In the genomic region with DNA sequence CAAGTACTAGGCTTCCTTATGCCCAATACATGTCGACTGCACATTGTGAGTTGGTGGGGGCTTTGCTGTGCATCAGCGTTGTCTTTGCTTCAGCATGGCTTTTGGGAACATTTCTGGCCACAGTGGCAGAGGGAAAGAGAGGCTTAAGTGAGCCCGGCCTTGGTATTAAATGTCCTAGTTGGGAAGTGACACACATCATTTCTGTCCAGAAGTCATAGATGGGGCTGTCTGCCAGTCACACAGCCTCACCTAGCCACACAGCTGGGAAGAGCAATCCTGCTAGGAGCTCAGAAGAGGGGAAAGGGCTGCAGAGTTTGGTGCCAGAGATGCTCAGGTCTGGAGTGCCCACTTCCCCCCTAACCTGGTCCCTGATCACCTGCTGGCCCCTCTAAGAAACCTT, we compare ENCODE assay signal across 26 cellular contexts. TPM values are rescaled to one million over a fixed set of nuclear protein-coding genes. Genes with fewer than 3 reads are reported as not detected.
DNase-seq lines count a peak whose midpoint lies in the region; ATAC-seq and TF ChIP-seq lines count a peak whose summit lies in the region.
"Had no signal": no experiment of that assay in that cellular context is flagged by ENCODE, and none has a peak within 500 bp of the region (broad histone marks: within the 10 kb centered on the region; RNA-seq: fewer than 3 reads in every experiment).

No MANE protein-coding gene starts in this region.

- intact Hi-C loops in CD8-positive, alpha-beta T cell (cut with DNase I, micrococcal nuclease): no loop called here
- intact Hi-C loops in esophagus squamous epithelium (cut with DNase I): loop anchor here (10.0 kb wide), 1 partner anchor 57 kb away; no protein-coding TSS in a partner anchor

- H3K9me3 ChIP-seq in CD8-positive, alpha-beta T cell (ENCODE audit: low read length): no peaks in the 10 kb centered on the region
- no peaks in the 10 kb centered on the region for H3K9me3 ChIP-seq in esophagus squamous epithelium
- H3K9me3 ChIP-seq: SJSA1 had no signal

- no peaks in the 10 kb centered on the region for H3K9me3 Mint-ChIP-seq in CD8-positive, alpha-beta T cell
- H3K9me3 Mint-ChIP-seq in brain (no peaks in the 10 kb centered on the region), nephron progenitor cell (no peaks in the 10 kb centered on the region)
- H3K9me3 Mint-ChIP-seq: CD14-positive monocyte had no signal

- H3K36me3 ChIP-seq in CD8-positive, alpha-beta T cell (ENCODE audit: insufficient read depth, low read length): no peaks in the 10 kb centered on the region
- peaks cover 0 to 98% (median 15%) of the 10 kb centered on the region in 3 donors for H3K36me3 ChIP-seq in esophagus squamous epithelium

- no peaks in the 10 kb centered on the region for H3K4me1 ChIP-seq in CD8-positive, alpha-beta T cell (ENCODE audit: insufficient read depth, low read length)
- H3K4me1 ChIP-seq in esophagus squamous epithelium: no peaks in the 10 kb centered on the region
- H3K4me1 ChIP-seq: SJSA1 had no signal

- POLR2A ChIA-PET in CD8-positive, alpha-beta T cell (lab: Charles Lee): no interaction called here

- peaks cover 7% of the 10 kb centered on the region for H3K4me1 Mint-ChIP-seq in CD8-positive, alpha-beta T cell (ENCODE audit: low read depth)
- peaks cover 9% of the 10 kb centered on the region for H3K4me1 Mint-ChIP-seq in brain
- H3K4me1 Mint-ChIP-seq in nephron progenitor cell: peaks cover 2% of the 10 kb centered on the region
- H3K4me1 Mint-ChIP-seq: CD14-positive monocyte had no signal

- peak overlapping the region; percentile 14 for H3K27ac Mint-ChIP-seq in CD8-positive, alpha-beta T cell
- peak overlapping the region in 4 of 5 experiments; percentile 44 to 95 (median 78) for H3K27ac Mint-ChIP-seq in brain
- H3K27ac Mint-ChIP-seq in nephron progenitor cell: peak overlapping the region; percentile 35
- H3K27ac Mint-ChIP-seq: CD14-positive monocyte had no signal

- CTCF ChIA-PET in CD8-positive, alpha-beta T cell (lab: Charles Lee): interaction anchor here (1.5 kb wide), 1 partner anchor 9 kb away, joined by 9 read pairs; no protein-coding TSS in a partner anchor

- ATAC-seq in CD8-positive, alpha-beta T cell: no peak
- ATAC-seq: K562 had no signal

- H3K27me3 Mint-ChIP-seq in CD8-positive, alpha-beta T cell (ENCODE audit: low read depth): no peaks in the 10 kb centered on the region
- H3K27me3 Mint-ChIP-seq in brain: no peaks in the 10 kb centered on the region
- H3K27me3 Mint-ChIP-seq in nephron progenitor cell (ENCODE audit: low read depth, poor library complexity): no peaks in the 10 kb centered on the region

- no peak overlapping the region for H3K4me3 ChIP-seq in CD8-positive, alpha-beta T cell (ENCODE audit: low read depth, low read length)
- H3K4me3 ChIP-seq in esophagus squamous epithelium: no peak overlapping the region
- H3K4me3 ChIP-seq: K562, PC-9, SJSA1 had no signal

- 80 to 89% methylated on average over 2 to 3 of the region's 3 CpGs for WGBS in esophagus squamous epithelium, 2 donors

- H3K36me3 Mint-ChIP-seq in CD8-positive, alpha-beta T cell: no peaks in the 10 kb centered on the region
- H3K36me3 Mint-ChIP-seq in brain: peaks cover 77% of the 10 kb centered on the region
- H3K36me3 Mint-ChIP-seq in nephron progenitor cell (ENCODE audit: low read depth): peaks cover 58% of the 10 kb centered on the region
- H3K36me3 Mint-ChIP-seq: CD14-positive monocyte had no signal

- no peak overlapping the region for H3K27ac ChIP-seq in CD8-positive, alpha-beta T cell (ENCODE audit: low read depth, low read length)
- no peak overlapping the region for H3K27ac ChIP-seq in esophagus squamous epithelium
- H3K27ac ChIP-seq: PC-9, SJSA1 had no signal

- no peak overlapping the region for H3K4me3 Mint-ChIP-seq in CD8-positive, alpha-beta T cell
- H3K4me3 Mint-ChIP-seq in brain (no peak overlapping the region), nephron progenitor cell (no peak overlapping the region)
- H3K4me3 Mint-ChIP-seq: CD14-positive monocyte had no signal

- H3K27me3 ChIP-seq in CD8-positive, alpha-beta T cell (ENCODE audit: insufficient read depth, low read length): no peaks in the 10 kb centered on the region
- H3K27me3 ChIP-seq in esophagus squamous epithelium: no peaks in the 10 kb centered on the region
- H3K27me3 ChIP-seq: SJSA1 had no signal

- no peak for TF ChIP-seq POLR2A in esophagus squamous epithelium (IDR thresholded peaks at IDR 0.05)

- TF ChIP-seq CTCF in CD8-positive, alpha-beta T cell (IDR thresholded peaks at IDR 0.05): no peak
- no peak for TF ChIP-seq CTCF in brain (conservative IDR thresholded peaks at IDR 0.05)
- TF ChIP-seq CTCF in nephron progenitor cell (IDR thresholded peaks at IDR 0.05): no peak
- no peak for TF ChIP-seq CTCF in esophagus squamous epithelium (IDR thresholded peaks at IDR 0.05)

- DNase-seq in CD8-positive, alpha-beta T cell: no peak
- no peak for DNase-seq in nephron progenitor cell
- no peak for DNase-seq in stimulated activated CD4-positive, alpha-beta T cell treated with anti-CD3 and anti-CD28 coated beads, Interleukin-2, amount 100 ng/mL, for 48 hours
- no peak for DNase-seq in NCI-H1436 (lab: John Stamatoyannopoulos, UW)
- DNase-seq in globus pallidus (ENCODE audit: low spot score): no peak
- DNase-seq in esophagus squamous epithelium (lab: John Stamatoyannopoulos, UW): no peak
- DNase-seq: DMS53; MV-4-11; NCI-H1105; NCI-H146; NCI-H2029; NCI-H446 treated with DMSO at 0.1 percent for 48 hours; NCI-H526; NCI-H82; NK-92 treated with Interleukin-12 subunit alpha and Interleukin-12 subunit beta, amount 100 ng/mL, for 24 hours; Right ventricle myocardium superior had no signal

RNA-seq across cellular contexts. Expression of a gene that starts 27.6 kb away (rescaled TPM):
- total RNA-seq in CD8-positive, alpha-beta T cell: not detected
- not detected for polyA plus RNA-seq in brain (ENCODE audit: insufficient read depth, low read depth, low replicate concordance)
- total RNA-seq in esophagus squamous epithelium: under 1 TPM in 2 of 4 donors, not detected in 2; 0.09 to 0.57 TPM
- total RNA-seq: A673, Daoy, G401, K562, MCF 10A, PC-9, Right ventricle myocardium superior, RPMI7951, SJSA1 had no signal
- polyA plus RNA-seq: CD14-positive monocyte had no signal

RNA-seq across cellular contexts. Expression of a gene that starts 44.4 kb away (rescaled TPM):
- 1 to 10 TPM; 4.3 to 5.9 TPM for total RNA-seq in CD8-positive, alpha-beta T cell
- polyA plus RNA-seq in brain (ENCODE audit: insufficient read depth, low read depth, low replicate concordance): 85.1 TPM
- total RNA-seq in esophagus squamous epithelium: 10 to 100 TPM in 3 of 4 donors, 1 to 10 TPM in 1; 6.7 to 29.8 (median 21.2) TPM
- polyA plus RNA-seq: CD14-positive monocyte had no signal

Comparison
In these comparisons a context has a peak if more than half of its experiments do, and no peak if none do; other contexts are left out.
1. H3K27ac Mint-ChIP-seq: peak in every context shown above with its lines; median percentile 78 in brain; 35 in nephron progenitor cell; 14 in CD8-positive, alpha-beta T cell.